Comparison of ENCODE assay signal across 8 cellular contexts in the genomic region with DNA sequence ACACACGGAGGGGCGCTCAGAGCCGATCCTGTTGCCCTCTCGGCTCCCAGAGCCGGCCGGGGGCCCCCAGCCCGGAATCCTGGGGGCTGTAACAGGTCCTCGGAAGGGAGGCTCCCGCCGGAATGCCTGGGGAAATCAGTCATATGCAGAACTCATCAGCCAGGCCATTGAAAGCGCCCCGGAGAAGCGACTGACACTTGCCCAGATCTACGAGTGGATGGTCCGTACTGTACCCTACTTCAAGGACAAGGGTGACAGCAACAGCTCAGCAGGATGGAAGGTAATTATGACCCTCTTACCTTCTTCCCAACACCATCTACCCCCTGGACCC. TPM values are rescaled to one million over a fixed set of nuclear protein-coding genes. Genes with fewer than 3 reads are reported as not detected.
DNase-seq lines count a peak whose midpoint lies in the region; ATAC-seq and TF ChIP-seq lines count a peak whose summit lies in the region.

No MANE protein-coding gene starts in this region.

- H2BK15ac ChIP-seq in H9 (ENCODE audit: low read depth, low read length): no peak overlapping the region; the same call in 1 of the 2 replicates

- no peak overlapping the region for H2BK5ac ChIP-seq in H9 (ENCODE audit: insufficient read length, low read length)

- H3T11ph ChIP-seq in H9 (ENCODE audit: low read length): no peak overlapping the region

- POLR2A ChIA-PET in activated CD8-positive, alpha-beta T cell treated with anti-CD3 and anti-CD28 coated beads for 36 hours (lab: Charles Lee): interaction anchor here (0.9 to 1.1 kb wide), 4 partner anchors 9 to 33 kb away, joined by 3 to 5 read pairs (median 4); no protein-coding TSS in a partner anchor

- H3K4me1 ChIP-seq in H9 (ENCODE audit: insufficient read depth, low read length) (peaks cover 3% of the 10 kb centered on the region; the same call in 1 of the 2 replicates), iPS DF 6.9 (ENCODE audit: control insufficient read depth, insufficient read depth, low read length) (peaks cover 4% of the 10 kb centered on the region; the same call in 1 of the 2 replicates), smooth muscle cell (ENCODE audit: low read depth) (no peaks in the 10 kb centered on the region)

- peaks cover 0 to 7% (median 5%) of the 10 kb centered on the region in 3 experiments; a peak in 5 of 7 replicates for H3K36me3 Mint-ChIP-seq in H9 (ENCODE audit: insufficient read depth in 1 of 3, low read depth in 3 of 3)
- H3K36me3 Mint-ChIP-seq in activated CD8-positive, alpha-beta T cell treated with anti-CD3 and anti-CD28 coated beads for 36 hours (ENCODE audit: low read depth): no peaks in the 10 kb centered on the region

- ATAC-seq in activated CD8-positive, alpha-beta T cell treated with anti-CD3 and anti-CD28 coated beads for 36 hours: no peak
- ATAC-seq in GM19023 (IDR thresholded peaks at IDR 0.05; ENCODE audit: unreplicated experiment): no peak
- ATAC-seq in GM21723 (IDR thresholded peaks at IDR 0.05; ENCODE audit: unreplicated experiment): no peak
- ATAC-seq in GM21529 (IDR thresholded peaks at IDR 0.05; ENCODE audit: unreplicated experiment): no peak

- H4K5ac ChIP-seq in H9 (ENCODE audit: insufficient read length, low read depth, low read length): no peak overlapping the region

- no peak overlapping the region for H3K27ac Mint-ChIP-seq in H9
- no peak overlapping the region for H3K27ac Mint-ChIP-seq in activated CD8-positive, alpha-beta T cell treated with anti-CD3 and anti-CD28 coated beads for 36 hours

- H3K9me3 ChIP-seq in H9 (ENCODE audit: control insufficient read depth, low read depth, low read length) (peaks cover 14% of the 10 kb centered on the region), iPS DF 6.9 (ENCODE audit: control insufficient read depth, insufficient read depth, low read length) (no peaks in the 10 kb centered on the region), smooth muscle cell (replicated peaks; ENCODE audit: low read depth) (no peaks in the 10 kb centered on the region)

- H2AK5ac ChIP-seq in H9 (ENCODE audit: insufficient read length, low read length): no peak overlapping the region

- peaks cover 33 to 43% of the 10 kb centered on the region in 2 experiments for H3K4me1 Mint-ChIP-seq in H9
- H3K4me1 Mint-ChIP-seq in activated CD8-positive, alpha-beta T cell treated with anti-CD3 and anti-CD28 coated beads for 36 hours (ENCODE audit: low read depth): peaks cover 39% of the 10 kb centered on the region

- H3K9ac ChIP-seq in H9 (ENCODE audit: extremely low read depth, insufficient read length, low read length) (peak overlapping the region; percentile 31), smooth muscle cell (ENCODE audit: low read depth) (no peak overlapping the region)

- H3K4me2 ChIP-seq in H9 (ENCODE audit: insufficient read depth, insufficient read length, low read length) (peak overlapping the region; percentile 96), smooth muscle cell (peak overlapping the region; percentile 87)

- peaks cover 7% of the 10 kb centered on the region for H3K23me2 ChIP-seq in H9 (ENCODE audit: insufficient read length, low read depth, low read length, poor library complexity, severe bottlenecking)

- peaks cover 51% of the 10 kb centered on the region for H3K27me3 Mint-ChIP-seq in H9 (ENCODE audit: low read depth)
- H3K27me3 Mint-ChIP-seq in activated CD8-positive, alpha-beta T cell treated with anti-CD3 and anti-CD28 coated beads for 36 hours: no peaks in the 10 kb centered on the region

- no peak overlapping the region for H2BK20ac ChIP-seq in H9 (ENCODE audit: low read depth, low read length, poor library complexity, severe bottlenecking)

- no peak overlapping the region for H4K91ac ChIP-seq in H9 (ENCODE audit: insufficient read length, low read depth, low read length)

- DNase-seq in H9 (no peak), iPS DF 6.9 (ENCODE audit: low read depth, low spot score) (no peak), smooth muscle cell (lab: John Stamatoyannopoulos, UW; ENCODE audit: unreplicated experiment) (no peak), NCI-H2081 treated with DMSO at 0.1 percent for 48 hours (lab: John Stamatoyannopoulos, UW) (no peak)
- DNase-seq in activated CD8-positive, alpha-beta T cell treated with anti-CD3 and anti-CD28 coated beads for 36 hours: no peak

- no peak overlapping the region for H3K23ac ChIP-seq in H9 (ENCODE audit: insufficient read length, low read depth, low read length)

- no peaks in the 10 kb centered on the region for H3K36me3 ChIP-seq in iPS DF 6.9 (ENCODE audit: control insufficient read depth, insufficient read depth, low read length)
- no peaks in the 10 kb centered on the region for H3K36me3 ChIP-seq in smooth muscle cell (ENCODE audit: low read depth)

- no peak overlapping the region for H4K8ac ChIP-seq in H9 (replicated peaks; ENCODE audit: insufficient read length, low read depth, low read length)

- H3K27ac ChIP-seq in H9 (ENCODE audit: insufficient read length, low read depth, low read length) (no peak overlapping the region), iPS DF 6.9 (ENCODE audit: low read length) (no peak overlapping the region), smooth muscle cell (ENCODE audit: low read depth) (no peak overlapping the region)

- H3K4me3 ChIP-seq in iPS DF 6.9 (ENCODE audit: low read length) (peak overlapping the region; percentile 73; the same call in 1 of the 2 replicates), smooth muscle cell (peak overlapping the region; percentile 61)

- H3K9me3 Mint-ChIP-seq in H9: peaks cover 64 to 73% of the 10 kb centered on the region in 2 experiments
- H3K9me3 Mint-ChIP-seq in activated CD8-positive, alpha-beta T cell treated with anti-CD3 and anti-CD28 coated beads for 36 hours: no peaks in the 10 kb centered on the region

- no peaks in the 10 kb centered on the region for H3K79me2 ChIP-seq in H9 (ENCODE audit: insufficient read depth, low read length)
- H3K79me2 ChIP-seq in smooth muscle cell (ENCODE audit: low read depth): no peaks in the 10 kb centered on the region

- no CpG with 5 or more reads among the region's 15 CpGs for WGBS in H9 (ENCODE audit: extremely low coverage, insufficient read length, low lambda C conversion rate)
- WGBS in iPS DF 6.9 (ENCODE audit: insufficient coverage, insufficient read length): no CpG with 5 or more reads among the region's 15 CpGs
- 29% methylated on average over 14 of the region's 15 CpGs for WGBS in smooth muscle cell (ENCODE audit: low lambda C conversion rate)

- H3K79me1 ChIP-seq in H9 (ENCODE audit: insufficient read depth, low read depth, low read length, poor library complexity, severe bottlenecking): no peaks in the 10 kb centered on the region

- no peaks in the 10 kb centered on the region for H3F3A ChIP-seq in smooth muscle cell (ENCODE audit: low read depth)

- H4K20me1 ChIP-seq in H9 (ENCODE audit: control insufficient read depth, insufficient read depth, insufficient read length): no peaks in the 10 kb centered on the region
- H4K20me1 ChIP-seq in smooth muscle cell (ENCODE audit: low read depth): no peaks in the 10 kb centered on the region

- H2BK120ac ChIP-seq in H9 (ENCODE audit: low read depth, low read length, poor library complexity, severe bottlenecking): no peak overlapping the region

- no peak overlapping the region for H2BK12ac ChIP-seq in H9 (ENCODE audit: insufficient read length, low read depth, low read length)

- H3K14ac ChIP-seq in H9 (ENCODE audit: insufficient read depth, low read length): no peak overlapping the region

- no peak overlapping the region for H3K4ac ChIP-seq in H9 (ENCODE audit: low read depth, low read length)

- intact Hi-C loops in activated CD8-positive, alpha-beta T cell treated with anti-CD3 and anti-CD28 coated beads for 36 hours (cut with micrococcal nuclease): loop anchor here (5.0 kb wide), 1 partner anchor 86 kb away; no protein-coding TSS in a partner anchor

- CTCF ChIA-PET in activated CD8-positive, alpha-beta T cell treated with anti-CD3 and anti-CD28 coated beads for 36 hours (lab: Charles Lee): interaction anchor here (1.2 to 2.8 kb wide), 3 partner anchors 15 to 84 kb away, joined by 3 to 7 read pairs (median 5); a partner anchor contains a TSS

- TF ChIP-seq CTCF in H9 (conservative IDR thresholded peaks at IDR 0.05) (no peak), smooth muscle cell (IDR thresholded peaks at IDR 0.05; ENCODE audit: borderline replicate concordance, insufficient read depth, poor library complexity, severe bottlenecking) (no peak)
- no peak for TF ChIP-seq CTCF in activated CD8-positive, alpha-beta T cell treated with anti-CD3 and anti-CD28 coated beads for 36 hours (IDR thresholded peaks at IDR 0.05)

- no peak overlapping the region for H2AFZ ChIP-seq in H9 (ENCODE audit: low read length)
- H2AFZ ChIP-seq in smooth muscle cell (ENCODE audit: low read depth): peak overlapping the region; percentile 54

- no peak overlapping the region for H3K18ac ChIP-seq in H9 (ENCODE audit: insufficient read length, low read depth, low read length)

- H3K4me3 Mint-ChIP-seq in H9: peak overlapping the region; percentile 85 to 91
- H3K4me3 Mint-ChIP-seq in activated CD8-positive, alpha-beta T cell treated with anti-CD3 and anti-CD28 coated beads for 36 hours: peak overlapping the region; percentile 85

- H3K56ac ChIP-seq in H9 (ENCODE audit: insufficient read length, low read depth, low read length): no peak overlapping the region

- H3K27me3 ChIP-seq in H9 (ENCODE audit: insufficient read depth, low read length): no peaks in the 10 kb centered on the region; the same call in 1 of the 2 replicates
- no peaks in the 10 kb centered on the region for H3K27me3 ChIP-seq in iPS DF 6.9 (ENCODE audit: control insufficient read depth, insufficient read depth, low read length)
- H3K27me3 ChIP-seq in smooth muscle cell (ENCODE audit: low read depth): no peaks in the 10 kb centered on the region

RNA-seq across cellular contexts. Expression of a gene that starts 1.0 kb away (rescaled TPM):
- total RNA-seq in H9 (2021): 17.7 TPM in 2 replicates
- 1 to 10 TPM; 6.0 to 8.7 TPM for total RNA-seq in activated CD8-positive, alpha-beta T cell treated with anti-CD3 and anti-CD28 coated beads for 36 hours
- 3.9 and 4.1 TPM in 2 replicates for total RNA-seq in smooth muscle cell
- polyA plus RNA-seq in smooth muscle cell: 2.1 and 3.4 TPM in 2 replicates

RNA-seq across cellular contexts. Expression of a gene that starts 9.9 kb away (rescaled TPM):
- total RNA-seq in H9 (2021) (not detected in 2 replicates), smooth muscle cell (not detected in 2 replicates)
- 10 to 100 TPM; 17.3 to 20.0 TPM for total RNA-seq in activated CD8-positive, alpha-beta T cell treated with anti-CD3 and anti-CD28 coated beads for 36 hours
- not detected in 2 replicates for polyA plus RNA-seq in smooth muscle cell

RNA-seq across cellular contexts. Expression of a gene that starts 14.7 kb away (rescaled TPM):
- not detected in 2 replicates for total RNA-seq in H9 (2021)
- total RNA-seq in activated CD8-positive, alpha-beta T cell treated with anti-CD3 and anti-CD28 coated beads for 36 hours: 100 to 1,000 TPM; 302 to 310 TPM
- total RNA-seq in smooth muscle cell: not detected in 2 replicates
- polyA plus RNA-seq in smooth muscle cell: not detected in 2 replicates

RNA-seq across cellular contexts. Expression of a gene that starts 21.7 kb away (rescaled TPM):
- total RNA-seq in H9 (2021) (30.8 and 33.0 TPM in 2 replicates), smooth muscle cell (19.6 and 25.4 TPM in 2 replicates)
- 10 to 100 TPM; 49.2 to 52.0 TPM for total RNA-seq in activated CD8-positive, alpha-beta T cell treated with anti-CD3 and anti-CD28 coated beads for 36 hours
- polyA plus RNA-seq in smooth muscle cell: 11.8 and 13.6 TPM in 2 replicates

RNA-seq across cellular contexts. Expression of a gene that starts 28.5 kb away (rescaled TPM):
- 69.1 and 69.7 TPM in 2 replicates for total RNA-seq in H9 (2021)
- total RNA-seq in activated CD8-positive, alpha-beta T cell treated with anti-CD3 and anti-CD28 coated beads for 36 hours: 10 to 100 TPM; 33.5 to 34.6 TPM
- 27.4 and 27.6 TPM in 2 replicates for total RNA-seq in smooth muscle cell
- polyA plus RNA-seq in smooth muscle cell: 6.4 and 11.8 TPM in 2 replicates

Comparison
In these comparisons a context has a peak if more than half of its experiments do, and no peak if none do; other contexts are left out.
1. RNA of a gene that starts 9.9 kb away (total RNA-seq): 17.3 to 20.0 TPM in activated CD8-positive, alpha-beta T cell treated with anti-CD3 and anti-CD28 coated beads for 36 hours; not detected in H9 and not detected in smooth muscle cell; every median in the first group is over 10 times any median in the second.
2. RNA of a gene that starts 14.7 kb away (total RNA-seq): 302 to 310 TPM in activated CD8-positive, alpha-beta T cell treated with anti-CD3 and anti-CD28 coated beads for 36 hours; not detected in H9 and not detected in smooth muscle cell; every median in the first group is over 100 times any median in the second.